In genomic region chr1:60959701-60960100, GRCh38 we compare ENCODE assay signal across 25 cellular contexts.
"Had no signal": no experiment of that assay in that cellular context is flagged by ENCODE, and none has a peak within 500 bp of the region (broad histone marks: within the 10 kb centered on the region; RNA-seq: fewer than 3 reads in every experiment).

No MANE protein-coding gene starts in this region.

- H3K27me3 ChIP-seq: dorsolateral prefrontal cortex, foreskin keratinocyte, heart right ventricle, left lung had no signal

- H3K4me3 Mint-ChIP-seq: naive thymus-derived CD4-positive, alpha-beta T cell had no signal

- H3K27ac ChIP-seq: coronary artery, dorsolateral prefrontal cortex, epithelial cell of prostate, esophagus squamous epithelium, foreskin keratinocyte, heart right ventricle, left lung, lower lobe of right lung had no signal

- DNase-seq: dermis blood vessel endothelial cell; dorsolateral prefrontal cortex; effector CD4-positive, alpha-beta T cell; effector memory CD4-positive, alpha-beta T cell; erythroblast; esophagus squamous epithelium; foreskin keratinocyte; glutamatergic neuron; head of caudate nucleus; heart right ventricle; hippocampal formation; left cardiac atrium; left lung; left ventricle myocardium superior; lower lobe of right lung; mesenchymal stem cell; midbrain; naive thymus-derived CD4-positive, alpha-beta T cell had no signal

- H3K27ac Mint-ChIP-seq: naive thymus-derived CD4-positive, alpha-beta T cell had no signal

- H3K4me3 ChIP-seq: coronary artery, dorsolateral prefrontal cortex, esophagus squamous epithelium, heart right ventricle, left lung, lower lobe of right lung had no signal

- ATAC-seq: esophagus mucosa; foreskin keratinocyte; heart right ventricle; left cardiac atrium; left lung; left ventricle myocardium superior; lower lobe of right lung; naive thymus-derived CD4-positive, alpha-beta T cell had no signal

- H3K36me3 ChIP-seq: esophagus squamous epithelium, heart right ventricle, left lung, lower lobe of right lung had no signal

- H3K4me1 ChIP-seq: esophagus squamous epithelium, left lung, lower lobe of right lung had no signal

- FAIRE-seq: colon, frontal cortex, islet of Langerhans, keratinocyte had no signal
